ENCODE assay signal across 33 cellular contexts in the genomic region with DNA sequence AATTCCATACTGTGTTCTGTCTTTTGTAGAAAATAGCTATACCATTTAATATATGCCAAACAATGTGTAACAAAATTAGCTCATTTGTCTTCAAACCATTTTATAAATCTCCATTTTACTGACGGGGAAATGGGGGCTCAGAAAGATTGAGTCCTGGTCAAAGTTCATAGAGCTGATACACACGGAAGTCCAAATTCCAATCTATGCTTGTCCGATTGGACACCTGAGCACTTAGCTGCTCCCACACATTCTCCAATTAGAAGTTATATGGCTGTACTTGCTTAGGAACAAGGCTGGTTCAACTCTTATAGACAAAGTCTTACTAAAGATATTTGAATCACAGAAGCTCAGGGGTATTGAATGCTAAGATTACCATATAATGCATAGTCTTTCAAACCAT.
"Had no signal": no experiment of that assay in that cellular context is flagged by ENCODE, and none has a peak within 500 bp of the region (broad histone marks: within the 10 kb centered on the region; RNA-seq: fewer than 3 reads in every experiment).

No MANE protein-coding gene starts in this region.

- H3K4me1 ChIP-seq: breast epithelium, colonic mucosa, esophagus squamous epithelium, gastroesophageal sphincter had no signal

- DNase-seq: activated B cell treated with CpG ODN at 0.5 μM for 24 hours; activated CD4-positive, alpha-beta memory T cell treated with anti-CD3 and anti-CD28 coated beads for 36 hours; activated CD4-positive, alpha-beta T cell treated with anti-CD3 and anti-CD28 coated beads for 48 hours; activated CD4-positive, alpha-beta T cell treated with anti-CD3 and anti-CD28 coated beads, Interleukin-2, amount 50 U/mL, for 1 hour; activated CD8-positive, alpha-beta memory T cell treated with anti-CD3 and anti-CD28 coated beads, Interleukin-2, amount 10 ng/mL, durations not matched to agents 7 days and 5 days; activated CD8-positive, alpha-beta memory T cell treated with anti-CD3 and anti-CD28 coated beads, Interleukin-2, amount 50 U/mL, for 4 hours; activated CD8-positive, alpha-beta T cell treated with anti-CD3 and anti-CD28 coated beads, Interleukin-2, amount 10 ng/mL, durations not matched to agents 7 days and 5 days; activated gamma-delta T cell; activated naive CD4-positive, alpha-beta T cell; activated naive CD4-positive, alpha-beta T cell treated with anti-CD3 and anti-CD28 coated beads, Interleukin-2, amount 10 ng/mL, durations not matched to agents 7 days and 5 days; activated naive CD8-positive, alpha-beta T cell treated with anti-CD3 and anti-CD28 coated beads, Interleukin-2, amount 10 ng/mL, durations not matched to agents 7 days and 5 days; activated T-cell treated with anti-CD3 and anti-CD28 coated beads, Interleukin-2, amount 50 U/mL, for 24 hours; activated T-cell treated with anti-CD3 and anti-CD28 coated beads, Interleukin-2, amount 50 U/mL, for 72 hours; central memory CD4-positive, alpha-beta T cell; cerebellar nuclear complex; colonic mucosa; effector CD8-positive, alpha-beta T cell; esophagus squamous epithelium; foreskin melanocyte; SW 1271; T-helper 1 cell; T-helper 17 cell; T1000; WERI-Rb-1 had no signal

- H3K36me3 ChIP-seq: ascending aorta, breast epithelium, cardiac muscle cell, colonic mucosa, esophagus squamous epithelium, gastroesophageal sphincter, WERI-Rb-1 had no signal

- H3K4me1 Mint-ChIP-seq: activated B cell treated with CpG ODN at 0.5 μM for 24 hours; activated CD8-positive, alpha-beta memory T cell treated with anti-CD3 and anti-CD28 coated beads, Interleukin-2, amount 10 ng/mL, durations not matched to agents 7 days and 5 days; activated naive CD4-positive, alpha-beta T cell treated with anti-CD3 and anti-CD28 coated beads, Interleukin-2, amount 10 ng/mL, durations not matched to agents 7 days and 5 days; activated naive CD8-positive, alpha-beta T cell treated with anti-CD3 and anti-CD28 coated beads, Interleukin-2, amount 10 ng/mL, durations not matched to agents 7 days and 5 days; T-helper 17 cell had no signal

- H3K27me3 Mint-ChIP-seq: activated B cell treated with CpG ODN at 0.5 μM for 24 hours; activated CD4-positive, alpha-beta memory T cell treated with anti-CD3 and anti-CD28 coated beads for 36 hours; activated CD8-positive, alpha-beta memory T cell treated with anti-CD3 and anti-CD28 coated beads, Interleukin-2, amount 10 ng/mL, durations not matched to agents 7 days and 5 days; activated naive CD4-positive, alpha-beta T cell treated with anti-CD3 and anti-CD28 coated beads, Interleukin-2, amount 10 ng/mL, durations not matched to agents 7 days and 5 days; activated naive CD8-positive, alpha-beta T cell treated with anti-CD3 and anti-CD28 coated beads, Interleukin-2, amount 10 ng/mL, durations not matched to agents 7 days and 5 days; activated T-cell treated with anti-CD3 and anti-CD28 coated beads, Interleukin-2, amount 50 U/mL, for 24 hours; brain; T-helper 17 cell had no signal

- H3K4me3 ChIP-seq: ascending aorta, breast epithelium, cardiac muscle cell, colonic mucosa, esophagus squamous epithelium, gastroesophageal sphincter had no signal

- ATAC-seq: activated CD4-positive, CD25-positive, alpha-beta regulatory T cell treated with anti-CD3 and anti-CD28 coated beads, Interleukin-2, amount 50 U/mL, for 24 hours; activated CD8-positive, alpha-beta memory T cell treated with anti-CD3 and anti-CD28 coated beads, Interleukin-2, amount 10 ng/mL, durations not matched to agents 7 days and 5 days; activated CD8-positive, alpha-beta T cell treated with anti-CD3 and anti-CD28 coated beads, Interleukin-2, amount 10 ng/mL, durations not matched to agents 7 days and 5 days; activated naive CD4-positive, alpha-beta T cell treated with anti-CD3 and anti-CD28 coated beads, Interleukin-2, amount 50 U/mL, for 72 hours; activated T-cell treated with anti-CD3 and anti-CD28 coated beads, Interleukin-2, amount 50 U/mL, for 72 hours; gastroesophageal sphincter; T-helper 17 cell had no signal

- H3K9me3 ChIP-seq: ascending aorta, breast epithelium, colonic mucosa, esophagus squamous epithelium, gastroesophageal sphincter had no signal

- H3K27me3 ChIP-seq: ascending aorta, breast epithelium, cardiac muscle cell, colonic mucosa, esophagus squamous epithelium, gastroesophageal sphincter had no signal

- H3K36me3 Mint-ChIP-seq: activated CD4-positive, alpha-beta memory T cell treated with anti-CD3 and anti-CD28 coated beads for 36 hours; activated CD8-positive, alpha-beta memory T cell treated with anti-CD3 and anti-CD28 coated beads, Interleukin-2, amount 10 ng/mL, durations not matched to agents 7 days and 5 days; activated naive CD4-positive, alpha-beta T cell treated with anti-CD3 and anti-CD28 coated beads, Interleukin-2, amount 10 ng/mL, durations not matched to agents 7 days and 5 days; activated naive CD4-positive, alpha-beta T cell treated with anti-CD3 and anti-CD28 coated beads, Interleukin-2, amount 50 U/mL, for 72 hours; activated naive CD8-positive, alpha-beta T cell treated with anti-CD3 and anti-CD28 coated beads, Interleukin-2, amount 10 ng/mL, durations not matched to agents 7 days and 5 days; brain had no signal

- H3K27ac ChIP-seq: ascending aorta, breast epithelium, cardiac muscle cell, colonic mucosa, epithelial cell of prostate, esophagus squamous epithelium, gastroesophageal sphincter, WERI-Rb-1 had no signal

- H3K9me3 Mint-ChIP-seq: activated B cell treated with CpG ODN at 0.5 μM for 24 hours; activated CD4-positive, alpha-beta memory T cell treated with anti-CD3 and anti-CD28 coated beads for 36 hours; activated naive CD4-positive, alpha-beta T cell treated with anti-CD3 and anti-CD28 coated beads, Interleukin-2, amount 10 ng/mL, durations not matched to agents 7 days and 5 days; activated naive CD8-positive, alpha-beta T cell treated with anti-CD3 and anti-CD28 coated beads, Interleukin-2, amount 10 ng/mL, durations not matched to agents 7 days and 5 days; activated T-cell treated with anti-CD3 and anti-CD28 coated beads, Interleukin-2, amount 50 U/mL, for 24 hours; T-helper 2 cell treated with Interferon-gamma antibody and Interleukin-4, amounts not matched to agents 5 μg/mL and 100 μg/mL, for 36 hours had no signal

- H3K4me3 Mint-ChIP-seq: activated B cell treated with CpG ODN at 0.5 μM for 24 hours; activated CD4-positive, alpha-beta memory T cell treated with anti-CD3 and anti-CD28 coated beads for 36 hours; activated CD8-positive, alpha-beta memory T cell treated with anti-CD3 and anti-CD28 coated beads, Interleukin-2, amount 10 ng/mL, durations not matched to agents 7 days and 5 days; activated CD8-positive, alpha-beta T cell treated with anti-CD3 and anti-CD28 coated beads, Interleukin-2, amount 10 ng/mL, durations not matched to agents 7 days and 5 days; activated naive CD4-positive, alpha-beta T cell treated with anti-CD3 and anti-CD28 coated beads, Interleukin-2, amount 10 ng/mL, durations not matched to agents 7 days and 5 days; activated naive CD8-positive, alpha-beta T cell treated with anti-CD3 and anti-CD28 coated beads, Interleukin-2, amount 10 ng/mL, durations not matched to agents 7 days and 5 days; activated T-cell treated with anti-CD3 and anti-CD28 coated beads, Interleukin-2, amount 50 U/mL, for 24 hours; activated T-cell treated with anti-CD3 and anti-CD28 coated beads, Interleukin-2, amount 50 U/mL, for 72 hours; brain; T-helper 17 cell; T-helper 2 cell treated with Interferon-gamma antibody and Interleukin-4, amounts not matched to agents 5 μg/mL and 100 μg/mL, for 36 hours had no signal

- H3K27ac Mint-ChIP-seq: activated B cell treated with CpG ODN at 0.5 μM for 24 hours; activated CD4-positive, alpha-beta memory T cell treated with anti-CD3 and anti-CD28 coated beads for 36 hours; activated CD8-positive, alpha-beta memory T cell treated with anti-CD3 and anti-CD28 coated beads, Interleukin-2, amount 10 ng/mL, durations not matched to agents 7 days and 5 days; activated CD8-positive, alpha-beta T cell treated with anti-CD3 and anti-CD28 coated beads, Interleukin-2, amount 10 ng/mL, durations not matched to agents 7 days and 5 days; activated naive CD4-positive, alpha-beta T cell treated with anti-CD3 and anti-CD28 coated beads, Interleukin-2, amount 10 ng/mL, durations not matched to agents 7 days and 5 days; activated naive CD4-positive, alpha-beta T cell treated with anti-CD3 and anti-CD28 coated beads, Interleukin-2, amount 50 U/mL, for 72 hours; activated naive CD8-positive, alpha-beta T cell treated with anti-CD3 and anti-CD28 coated beads, Interleukin-2, amount 10 ng/mL, durations not matched to agents 7 days and 5 days; activated T-cell treated with anti-CD3 and anti-CD28 coated beads, Interleukin-2, amount 50 U/mL, for 24 hours; activated T-cell treated with anti-CD3 and anti-CD28 coated beads, Interleukin-2, amount 50 U/mL, for 72 hours; brain; T-helper 17 cell; T-helper 2 cell treated with Interferon-gamma antibody and Interleukin-4, amounts not matched to agents 5 μg/mL and 100 μg/mL, for 36 hours had no signal
